1 cellular context compared by ENCODE assay signal in genomic region chr15:77852241-77853007, GRCh38.
TF ChIP-seq lines count a peak whose summit lies in the region.

No MANE protein-coding gene starts in this region.

TF ChIP-seq in H1, 55 proteins besides CTCF, POLR2A, EP300 and RAD21:
- TF ChIP-seq CEBPB (IDR thresholded peaks at IDR 0.05; ENCODE audit: low read depth, low read length) (no peak), CHD7 (IDR thresholded peaks at IDR 0.05; ENCODE audit: insufficient replicate concordance, low read length) (no peak), TEAD4 (IDR thresholded peaks at IDR 0.05; ENCODE audit: low read depth, low read length) (no peak), SUZ12 (IDR thresholded peaks at IDR 0.05; ENCODE audit: low read length) (no peak), CBX8 (IDR thresholded peaks at IDR 0.05; ENCODE audit: borderline replicate concordance, low read depth, low read length) (no peak), RBBP5 (IDR thresholded peaks at IDR 0.05; ENCODE audit: borderline replicate concordance, low read depth, low read length) (no peak), FOSL1 (IDR thresholded peaks at IDR 0.05; ENCODE audit: insufficient read depth, low read depth, low read length) (no peak), TBP (IDR thresholded peaks at IDR 0.05; ENCODE audit: low read depth, low read length) (no peak)
